ENCODE assay signal across 1 cellular context in genomic region chr16:30838876-30839471, GRCh38.
TF ChIP-seq lines count a peak whose summit lies in the region.

No MANE protein-coding gene starts in this region.

TF ChIP-seq in GM23338, 12 proteins besides CTCF, POLR2A, EP300 and RAD21 (continued from another document):
- TF ChIP-seq ZNF331 (CRISPR knock-in tag; IDR thresholded peaks at IDR 0.05; ENCODE audit: low read depth) (no peak), EZH2 (IDR thresholded peaks at IDR 0.05; ENCODE audit: low read depth, unreplicated experiment) (no peak), POLR2AphosphoS5 (IDR thresholded peaks at IDR 0.05; ENCODE audit: low read depth) (no peak), JUNB (IDR thresholded peaks at IDR 0.05; ENCODE audit: unreplicated experiment) (no peak), CREB1 (CRISPR knock-in tag; IDR thresholded peaks at IDR 0.05; ENCODE audit: low read depth) (no peak), ETS1 (IDR thresholded peaks at IDR 0.05) (no peak), ZNF114 (CRISPR knock-in tag; IDR thresholded peaks at IDR 0.05) (no peak), STAT1 (IDR thresholded peaks at IDR 0.05; ENCODE audit: unreplicated experiment) (no peak), REST (IDR thresholded peaks at IDR 0.05; ENCODE audit: unreplicated experiment) (no peak), EZH2phosphoT487 (IDR thresholded peaks at IDR 0.05; ENCODE audit: unreplicated experiment) (no peak)
- TF ChIP-seq, protein P1, sequence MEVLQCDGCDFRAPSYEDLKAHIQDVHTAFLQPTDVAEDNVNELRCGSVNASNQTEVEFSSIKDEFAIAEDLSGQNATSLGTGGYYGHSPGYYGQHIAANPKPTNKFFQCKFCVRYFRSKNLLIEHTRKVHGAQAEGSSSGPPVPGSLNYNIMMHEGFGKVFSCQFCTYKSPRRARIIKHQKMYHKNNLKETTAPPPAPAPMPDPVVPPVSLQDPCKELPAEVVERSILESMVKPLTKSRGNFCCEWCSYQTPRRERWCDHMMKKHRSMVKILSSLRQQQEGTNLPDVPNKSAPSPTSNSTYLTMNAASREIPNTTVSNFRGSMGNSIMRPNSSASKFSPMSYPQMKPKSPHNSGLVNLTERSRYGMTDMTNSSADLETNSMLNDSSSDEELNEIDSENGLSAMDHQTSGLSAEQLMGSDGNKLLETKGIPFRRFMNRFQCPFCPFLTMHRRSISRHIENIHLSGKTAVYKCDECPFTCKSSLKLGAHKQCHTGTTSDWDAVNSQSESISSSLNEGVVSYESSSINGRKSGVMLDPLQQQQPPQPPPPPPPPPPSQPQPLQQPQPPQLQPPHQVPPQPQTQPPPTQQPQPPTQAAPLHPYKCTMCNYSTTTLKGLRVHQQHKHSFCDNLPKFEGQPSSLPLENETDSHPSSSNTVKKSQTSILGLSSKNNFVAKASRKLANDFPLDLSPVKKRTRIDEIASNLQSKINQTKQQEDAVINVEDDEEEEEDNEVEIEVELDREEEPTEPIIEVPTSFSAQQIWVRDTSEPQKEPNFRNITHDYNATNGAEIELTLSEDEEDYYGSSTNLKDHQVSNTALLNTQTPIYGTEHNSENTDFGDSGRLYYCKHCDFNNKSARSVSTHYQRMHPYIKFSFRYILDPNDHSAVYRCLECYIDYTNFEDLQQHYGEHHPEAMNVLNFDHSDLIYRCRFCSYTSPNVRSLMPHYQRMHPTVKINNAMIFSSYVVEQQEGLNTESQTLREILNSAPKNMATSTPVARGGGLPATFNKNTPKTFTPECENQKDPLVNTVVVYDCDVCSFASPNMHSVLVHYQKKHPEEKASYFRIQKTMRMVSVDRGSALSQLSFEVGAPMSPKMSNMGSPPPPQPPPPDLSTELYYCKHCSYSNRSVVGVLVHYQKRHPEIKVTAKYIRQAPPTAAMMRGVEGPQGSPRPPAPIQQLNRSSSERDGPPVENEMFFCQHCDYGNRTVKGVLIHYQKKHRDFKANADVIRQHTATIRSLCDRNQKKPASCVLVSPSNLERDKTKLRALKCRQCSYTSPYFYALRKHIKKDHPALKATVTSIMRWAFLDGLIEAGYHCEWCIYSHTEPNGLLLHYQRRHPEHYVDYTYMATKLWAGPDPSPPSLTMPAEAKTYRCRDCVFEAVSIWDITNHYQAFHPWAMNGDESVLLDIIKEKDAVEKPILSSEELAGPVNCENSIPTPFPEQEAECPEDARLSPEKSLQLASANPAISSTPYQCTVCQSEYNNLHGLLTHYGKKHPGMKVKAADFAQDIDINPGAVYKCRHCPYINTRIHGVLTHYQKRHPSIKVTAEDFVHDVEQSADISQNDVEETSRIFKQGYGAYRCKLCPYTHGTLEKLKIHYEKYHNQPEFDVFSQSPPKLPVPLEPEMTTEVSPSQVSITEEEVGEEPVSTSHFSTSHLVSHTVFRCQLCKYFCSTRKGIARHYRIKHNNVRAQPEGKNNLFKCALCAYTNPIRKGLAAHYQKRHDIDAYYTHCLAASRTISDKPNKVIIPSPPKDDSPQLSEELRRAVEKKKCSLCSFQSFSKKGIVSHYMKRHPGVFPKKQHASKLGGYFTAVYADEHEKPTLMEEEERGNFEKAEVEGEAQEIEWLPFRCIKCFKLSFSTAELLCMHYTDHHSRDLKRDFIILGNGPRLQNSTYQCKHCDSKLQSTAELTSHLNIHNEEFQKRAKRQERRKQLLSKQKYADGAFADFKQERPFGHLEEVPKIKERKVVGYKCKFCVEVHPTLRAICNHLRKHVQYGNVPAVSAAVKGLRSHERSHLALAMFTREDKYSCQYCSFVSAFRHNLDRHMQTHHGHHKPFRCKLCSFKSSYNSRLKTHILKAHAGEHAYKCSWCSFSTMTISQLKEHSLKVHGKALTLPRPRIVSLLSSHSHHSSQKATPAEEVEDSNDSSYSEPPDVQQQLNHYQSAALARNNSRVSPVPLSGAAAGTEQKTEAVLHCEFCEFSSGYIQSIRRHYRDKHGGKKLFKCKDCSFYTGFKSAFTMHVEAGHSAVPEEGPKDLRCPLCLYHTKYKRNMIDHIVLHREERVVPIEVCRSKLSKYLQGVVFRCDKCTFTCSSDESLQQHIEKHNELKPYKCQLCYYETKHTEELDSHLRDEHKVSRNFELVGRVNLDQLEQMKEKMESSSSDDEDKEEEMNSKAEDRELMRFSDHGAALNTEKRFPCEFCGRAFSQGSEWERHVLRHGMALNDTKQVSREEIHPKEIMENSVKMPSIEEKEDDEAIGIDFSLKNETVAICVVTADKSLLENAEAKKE (CRISPR knock-in tag; IDR thresholded peaks at IDR 0.05): no peak
